In the genomic region with DNA sequence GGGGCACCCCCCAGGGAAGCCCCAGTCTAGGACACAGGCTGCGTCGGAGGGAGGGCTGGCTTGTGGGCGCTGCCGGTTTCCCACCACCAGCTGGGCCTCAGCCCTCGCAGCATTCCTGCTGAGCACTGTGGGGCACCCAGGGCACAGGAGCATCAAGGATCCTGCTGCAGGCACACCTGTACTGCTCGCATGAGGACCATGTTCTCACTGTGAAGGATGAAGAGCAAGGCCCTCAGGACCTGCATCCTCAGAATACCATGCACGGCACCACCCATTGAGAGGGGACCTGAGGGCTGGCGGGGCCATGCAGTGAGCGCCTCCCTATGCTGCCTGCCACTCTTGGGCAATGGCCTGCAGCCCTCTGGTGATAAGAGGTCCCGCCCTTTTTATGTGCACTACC, we compare ENCODE assay signal across 37 cellular contexts. TPM values are rescaled to one million over a fixed set of nuclear protein-coding genes. Genes with fewer than 3 reads are reported as not detected.
"Had no signal": no experiment of that assay in that cellular context is flagged by ENCODE, and none has a peak within 500 bp of the region (broad histone marks: within the 10 kb centered on the region; RNA-seq: fewer than 3 reads in every experiment).

No MANE protein-coding gene starts in this region.

- DNase-seq: activated B cell treated with CpG ODN at 0.5 μM for 24 hours; activated CD4-positive, alpha-beta memory T cell treated with anti-CD3 and anti-CD28 coated beads, Interleukin-2, amount 10 ng/mL, durations not matched to agents 7 days and 5 days; activated CD4-positive, alpha-beta T cell treated with anti-CD3 and anti-CD28 coated beads for 48 hours; activated CD4-positive, alpha-beta T cell treated with anti-CD3 and anti-CD28 coated beads, Interleukin-2, amount 10 ng/mL, durations not matched to agents 7 days and 5 days; activated CD4-positive, alpha-beta T cell treated with anti-CD3 and anti-CD28 coated beads, Interleukin-2, amount 50 U/mL, for 48 hours; activated CD4-positive, CD25-positive, alpha-beta regulatory T cell treated with anti-CD3 and anti-CD28 coated beads, Interleukin-2, amount 50 U/mL, for 72 hours; activated CD8-positive, alpha-beta memory T cell treated with anti-CD3 and anti-CD28 coated beads for 24 hours; activated CD8-positive, alpha-beta memory T cell treated with anti-CD3 and anti-CD28 coated beads, Interleukin-2, amount 10 ng/mL, durations not matched to agents 7 days and 5 days; activated CD8-positive, alpha-beta memory T cell treated with anti-CD3 and anti-CD28 coated beads, Interleukin-2, amount 50 U/mL, for 48 hours; activated CD8-positive, alpha-beta T cell treated with anti-CD3 and anti-CD28 coated beads, Interleukin-2, amount 10 ng/mL, durations not matched to agents 7 days and 5 days; activated effector memory CD4-positive, alpha-beta T cell treated with Interleukin-2 at 50 U/mL for 16 hours; activated gamma-delta T cell; activated naive CD4-positive, alpha-beta T cell treated with anti-CD3 and anti-CD28 coated beads, Interleukin-2, amount 10 ng/mL, durations not matched to agents 7 days and 5 days; activated naive CD4-positive, alpha-beta T cell treated with Interleukin-2 at 50 U/mL for 16 hours; activated naive CD8-positive, alpha-beta T cell treated with anti-CD3 and anti-CD28 coated beads, Interleukin-2, amount 10 ng/mL, durations not matched to agents 7 days and 5 days; activated naive CD8-positive, alpha-beta T cell treated with anti-CD3 and anti-CD28 coated beads, Interleukin-2, amount 50 U/mL, for 24 hours; activated T-cell treated with anti-CD3 and anti-CD28 coated beads, Interleukin-2, amount 50 U/mL, for 24 hours; activated T-cell treated with anti-CD3 and anti-CD28 coated beads, Interleukin-2, amount 50 U/mL, for 48 hours; amygdala; anterior cingulate cortex; caudate nucleus; SW 1271; T-helper 1 cell; T-helper 2 cell; T-helper 9 cell had no signal

- H3K4me1 Mint-ChIP-seq: activated B cell treated with CpG ODN at 0.5 μM for 24 hours; activated CD4-positive, alpha-beta memory T cell treated with anti-CD3 and anti-CD28 coated beads, Interleukin-2, amount 10 ng/mL, durations not matched to agents 7 days and 5 days; activated CD4-positive, alpha-beta T cell treated with anti-CD3 and anti-CD28 coated beads, Interleukin-2, amount 10 ng/mL, durations not matched to agents 7 days and 5 days; activated CD8-positive, alpha-beta memory T cell treated with anti-CD3 and anti-CD28 coated beads, Interleukin-2, amount 10 ng/mL, durations not matched to agents 7 days and 5 days; activated naive CD4-positive, alpha-beta T cell treated with anti-CD3 and anti-CD28 coated beads, Interleukin-2, amount 10 ng/mL, durations not matched to agents 7 days and 5 days; activated naive CD4-positive, alpha-beta T cell treated with anti-CD3 and anti-CD28 coated beads, Interleukin-2, amount 50 U/mL, for 24 hours; activated naive CD8-positive, alpha-beta T cell treated with anti-CD3 and anti-CD28 coated beads, Interleukin-2, amount 10 ng/mL, durations not matched to agents 7 days and 5 days; activated naive CD8-positive, alpha-beta T cell treated with anti-CD3 and anti-CD28 coated beads, Interleukin-2, amount 50 U/mL, for 24 hours; brain; central memory CD8-positive, alpha-beta T cell had no signal

- H3K27me3 Mint-ChIP-seq: activated B cell treated with CpG ODN at 0.5 μM for 24 hours; activated CD4-positive, alpha-beta memory T cell treated with anti-CD3 and anti-CD28 coated beads, Interleukin-2, amount 10 ng/mL, durations not matched to agents 7 days and 5 days; activated CD4-positive, alpha-beta T cell treated with anti-CD3 and anti-CD28 coated beads, Interleukin-2, amount 10 ng/mL, durations not matched to agents 7 days and 5 days; activated CD8-positive, alpha-beta memory T cell treated with anti-CD3 and anti-CD28 coated beads, Interleukin-2, amount 10 ng/mL, durations not matched to agents 7 days and 5 days; activated naive CD4-positive, alpha-beta T cell treated with anti-CD3 and anti-CD28 coated beads, Interleukin-2, amount 10 ng/mL, durations not matched to agents 7 days and 5 days; activated naive CD4-positive, alpha-beta T cell treated with anti-CD3 and anti-CD28 coated beads, Interleukin-2, amount 50 U/mL, for 24 hours; activated naive CD8-positive, alpha-beta T cell treated with anti-CD3 and anti-CD28 coated beads, Interleukin-2, amount 10 ng/mL, durations not matched to agents 7 days and 5 days; activated naive CD8-positive, alpha-beta T cell treated with anti-CD3 and anti-CD28 coated beads, Interleukin-2, amount 50 U/mL, for 24 hours; activated T-cell treated with anti-CD3 and anti-CD28 coated beads, Interleukin-2, amount 50 U/mL, for 24 hours; central memory CD8-positive, alpha-beta T cell had no signal

- H3K27ac ChIP-seq: ascending aorta, cardiac muscle cell, VCaP had no signal

- H3K4me3 ChIP-seq: ascending aorta, cardiac muscle cell had no signal

- H3K36me3 Mint-ChIP-seq: activated CD8-positive, alpha-beta memory T cell treated with anti-CD3 and anti-CD28 coated beads, Interleukin-2, amount 10 ng/mL, durations not matched to agents 7 days and 5 days; activated naive CD4-positive, alpha-beta T cell treated with anti-CD3 and anti-CD28 coated beads, Interleukin-2, amount 10 ng/mL, durations not matched to agents 7 days and 5 days; activated naive CD4-positive, alpha-beta T cell treated with anti-CD3 and anti-CD28 coated beads, Interleukin-2, amount 50 U/mL, for 24 hours; activated naive CD8-positive, alpha-beta T cell; activated naive CD8-positive, alpha-beta T cell treated with anti-CD3 and anti-CD28 coated beads, Interleukin-2, amount 10 ng/mL, durations not matched to agents 7 days and 5 days; brain had no signal

- H3K4me3 Mint-ChIP-seq: activated B cell treated with CpG ODN at 0.5 μM for 24 hours; activated CD4-positive, alpha-beta memory T cell treated with anti-CD3 and anti-CD28 coated beads, Interleukin-2, amount 10 ng/mL, durations not matched to agents 7 days and 5 days; activated CD4-positive, alpha-beta T cell treated with anti-CD3 and anti-CD28 coated beads, Interleukin-2, amount 10 ng/mL, durations not matched to agents 7 days and 5 days; activated CD8-positive, alpha-beta memory T cell treated with anti-CD3 and anti-CD28 coated beads, Interleukin-2, amount 10 ng/mL, durations not matched to agents 7 days and 5 days; activated CD8-positive, alpha-beta T cell treated with anti-CD3 and anti-CD28 coated beads, Interleukin-2, amount 10 ng/mL, durations not matched to agents 7 days and 5 days; activated naive CD4-positive, alpha-beta T cell treated with anti-CD3 and anti-CD28 coated beads, Interleukin-2, amount 10 ng/mL, durations not matched to agents 7 days and 5 days; activated naive CD4-positive, alpha-beta T cell treated with anti-CD3 and anti-CD28 coated beads, Interleukin-2, amount 50 U/mL, for 24 hours; activated naive CD8-positive, alpha-beta T cell; activated naive CD8-positive, alpha-beta T cell treated with anti-CD3 and anti-CD28 coated beads, Interleukin-2, amount 10 ng/mL, durations not matched to agents 7 days and 5 days; activated naive CD8-positive, alpha-beta T cell treated with anti-CD3 and anti-CD28 coated beads, Interleukin-2, amount 50 U/mL, for 24 hours; activated T-cell treated with anti-CD3 and anti-CD28 coated beads, Interleukin-2, amount 50 U/mL, for 24 hours; brain; central memory CD8-positive, alpha-beta T cell; T-helper 1 cell treated with Interleukin-12 subunit alpha and Interleukin-12 subunit beta and Interleukin-4 antibody, amounts not matched to agents 30 μg/mL and 1 μg/mL, for 36 hours; T-helper 2 cell treated with Interferon-gamma antibody and Interleukin-4, amounts not matched to agents 5 μg/mL and 100 μg/mL, for 36 hours had no signal

- H3K4me1 ChIP-seq: ascending aorta had no signal

- ATAC-seq: activated CD8-positive, alpha-beta memory T cell treated with anti-CD3 and anti-CD28 coated beads, Interleukin-2, amount 10 ng/mL, durations not matched to agents 7 days and 5 days; activated CD8-positive, alpha-beta T cell treated with anti-CD3 and anti-CD28 coated beads, Interleukin-2, amount 10 ng/mL, durations not matched to agents 7 days and 5 days; activated naive CD8-positive, alpha-beta T cell treated with anti-CD3 and anti-CD28 coated beads, Interleukin-2, amount 50 U/mL, for 24 hours had no signal

- H3K27me3 ChIP-seq: ascending aorta, cardiac muscle cell had no signal

- H3K36me3 ChIP-seq: ascending aorta, cardiac muscle cell had no signal

- H3K9me3 ChIP-seq: ascending aorta had no signal

- H3K27ac Mint-ChIP-seq: activated B cell treated with CpG ODN at 0.5 μM for 24 hours; activated CD4-positive, alpha-beta memory T cell treated with anti-CD3 and anti-CD28 coated beads, Interleukin-2, amount 10 ng/mL, durations not matched to agents 7 days and 5 days; activated CD4-positive, alpha-beta T cell treated with anti-CD3 and anti-CD28 coated beads, Interleukin-2, amount 10 ng/mL, durations not matched to agents 7 days and 5 days; activated CD8-positive, alpha-beta memory T cell treated with anti-CD3 and anti-CD28 coated beads, Interleukin-2, amount 10 ng/mL, durations not matched to agents 7 days and 5 days; activated CD8-positive, alpha-beta T cell treated with anti-CD3 and anti-CD28 coated beads, Interleukin-2, amount 10 ng/mL, durations not matched to agents 7 days and 5 days; activated naive CD4-positive, alpha-beta T cell treated with anti-CD3 and anti-CD28 coated beads, Interleukin-2, amount 10 ng/mL, durations not matched to agents 7 days and 5 days; activated naive CD4-positive, alpha-beta T cell treated with anti-CD3 and anti-CD28 coated beads, Interleukin-2, amount 50 U/mL, for 24 hours; activated naive CD8-positive, alpha-beta T cell; activated naive CD8-positive, alpha-beta T cell treated with anti-CD3 and anti-CD28 coated beads, Interleukin-2, amount 10 ng/mL, durations not matched to agents 7 days and 5 days; activated naive CD8-positive, alpha-beta T cell treated with anti-CD3 and anti-CD28 coated beads, Interleukin-2, amount 50 U/mL, for 24 hours; activated T-cell treated with anti-CD3 and anti-CD28 coated beads, Interleukin-2, amount 50 U/mL, for 24 hours; activated T-helper 2 cell treated with anti-CD3 and anti-CD28 coated beads, Interferon-gamma antibody, Interleukin-2, Interleukin-4, amounts not matched to agents 10 μg/mL and 5 μg/mL and 100 μg/mL, durations not matched to agents 14 hours and 24 hours and 36 hours; brain; T-helper 1 cell treated with Interleukin-12 subunit alpha and Interleukin-12 subunit beta and Interleukin-4 antibody, amounts not matched to agents 30 μg/mL and 1 μg/mL, for 36 hours; T-helper 2 cell treated with Interferon-gamma antibody and Interleukin-4, amounts not matched to agents 5 μg/mL and 100 μg/mL, for 36 hours had no signal

RNA-seq across cellular contexts. Expression of a gene that starts 31.4 kb away (rescaled TPM):
- total RNA-seq: activated B cell treated with CpG ODN at 0.5 μM for 24 hours; activated CD4-positive, alpha-beta memory T cell treated with anti-CD3 and anti-CD28 coated beads, Interleukin-2, amount 10 ng/mL, durations not matched to agents 7 days and 5 days; activated CD4-positive, alpha-beta T cell treated with anti-CD3 and anti-CD28 coated beads, Interleukin-2, amount 10 ng/mL, durations not matched to agents 7 days and 5 days; activated CD8-positive, alpha-beta memory T cell treated with anti-CD3 and anti-CD28 coated beads, Interleukin-2, amount 10 ng/mL, durations not matched to agents 7 days and 5 days; activated CD8-positive, alpha-beta T cell treated with anti-CD3 and anti-CD28 coated beads, Interleukin-2, amount 10 ng/mL, durations not matched to agents 7 days and 5 days; activated naive CD8-positive, alpha-beta T cell treated with anti-CD3 and anti-CD28 coated beads, Interleukin-2, amount 10 ng/mL, durations not matched to agents 7 days and 5 days; activated T-helper 2 cell treated with anti-CD3 and anti-CD28 coated beads, Interferon-gamma antibody, Interleukin-2, Interleukin-4, amounts not matched to agents 10 μg/mL and 5 μg/mL and 100 μg/mL, durations not matched to agents 14 hours and 24 hours and 36 hours; ascending aorta; bronchial epithelial cell; cardiac muscle cell had no signal
- polyA plus RNA-seq: adipose tissue, cardiac muscle cell had no signal
